ENCODE assay signal across 9 cellular contexts in genomic region chr20:49675368-49676151, GRCh38. TPM values are rescaled to one million over a fixed set of nuclear protein-coding genes. Genes with fewer than 3 reads are reported as not detected.
DNase-seq lines count a peak whose midpoint lies in the region; ATAC-seq and TF ChIP-seq lines count a peak whose summit lies in the region.
"Had no signal": no experiment of that assay in that cellular context is flagged by ENCODE, and none has a peak within 500 bp of the region (broad histone marks: within the 10 kb centered on the region; RNA-seq: fewer than 3 reads in every experiment).

No MANE protein-coding gene starts in this region.

- no peak for TF ChIP-seq CTCF in Caco-2 (IDR thresholded peaks at IDR 0.05; ENCODE audit: insufficient read depth in 1 of 2, low read depth in 1 of 2, low read length in 1 of 2, severe bottlenecking in 1 of 2, unreplicated experiment in 1 of 2)
- no peak for TF ChIP-seq CTCF in A673 (conservative IDR thresholded peaks at IDR 0.05; ENCODE audit: low read depth, low read length)

- intact Hi-C loops in Caco-2 (cut with micrococcal nuclease; ENCODE audit: unreplicated experiment), result loop anchor here (1.0 to 2.0 kb wide), 3 partner anchors 31 to 138 kb away; no protein-coding TSS in a partner anchor
- intact Hi-C loops in A673 (cut with micrococcal nuclease; ENCODE audit: unreplicated experiment), result no loop called here

- H3K36me3 Mint-ChIP-seq in Caco-2 (ENCODE audit: insufficient read depth, unreplicated experiment), result peaks cover 38% of the 10 kb centered on the region

- H3K36me3 ChIP-seq in Caco-2 (ENCODE audit: control insufficient read depth, insufficient read depth, low read length) (no peaks in the 10 kb centered on the region), A673 (ENCODE audit: insufficient read depth, low read length, poor library complexity, severe bottlenecking) (no peaks in the 10 kb centered on the region)

- H3K27me3 ChIP-seq in Caco-2 (replicated peaks; ENCODE audit: control insufficient read depth, insufficient read depth, low read length) (no peaks in the 10 kb centered on the region), A673 (replicated peaks; ENCODE audit: insufficient read depth, low read depth, low read length, poor library complexity) (no peaks in the 10 kb centered on the region)

- CTCF ChIA-PET in Caco-2 (lab: Charles Lee) (interaction anchor here (0.6 to 2.2 kb wide), 14 partner anchors 9 to 295 kb away, joined by 3 to 10 read pairs (median 4); partner anchors contain the start of genes B4GALT5 and SLC9A8), A673 (lab: Charles Lee) (no interaction called here)

- no peaks in the 10 kb centered on the region for H3K9me3 Mint-ChIP-seq in Caco-2 (ENCODE audit: unreplicated experiment)

- POLR2A ChIA-PET in Caco-2 (lab: Charles Lee), result interaction anchor here (0.5 to 1.9 kb wide), 5 partner anchors 9 to 241 kb away, joined by 3 to 11 read pairs (median 4); partner anchors contain the start of genes SLC9A8 and SPATA2
- POLR2A ChIA-PET in A673 (lab: Charles Lee; ENCODE audit: low non-redundant PET), result interaction anchor here (0.7 kb wide), 1 partner anchor 7 kb away, joined by 3 read pairs; no protein-coding TSS in a partner anchor

- DNase-seq in Caco-2 (peak; percentile 65 to 92), LoVo (ENCODE audit: low spot score) (peak; percentile 88), left lobe of liver (ENCODE audit: low spot score) (no peak), A673 (ENCODE audit: low spot score) (no peak), NCI-H2081 (lab: John Stamatoyannopoulos, UW) (no peak), NCI-H526 treated with DMSO at 0.1 percent for 48 hours (lab: John Stamatoyannopoulos, UW) (no peak), NCI-H774 (lab: John Stamatoyannopoulos, UW) (no peak)
- DNase-seq: stimulated activated CD4-positive, alpha-beta T cell treated with anti-CD3 and anti-CD28 coated beads, Interleukin-4, amount 100 ng/mL, for 24 hours had no signal

- H3K27me3 Mint-ChIP-seq in Caco-2 (ENCODE audit: insufficient read depth, unreplicated experiment), result no peaks in the 10 kb centered on the region

- H3K4me3 ChIP-seq in Caco-2 (ENCODE audit: low read depth, low read length), result peak overlapping the region; percentile 15
- H3K4me3 ChIP-seq in A673 (ENCODE audit: low read depth, low read length, poor library complexity, severe bottlenecking), result no peak overlapping the region

- H3K4me1 ChIP-seq in Caco-2, result peaks cover 89% of the 10 kb centered on the region
- H3K4me1 ChIP-seq in A673 (ENCODE audit: insufficient read depth, low read length, poor library complexity, severe bottlenecking), result peaks cover 70% of the 10 kb centered on the region

- H3K4me3 Mint-ChIP-seq in Caco-2 (ENCODE audit: unreplicated experiment), result peak overlapping the region; percentile 72

- BruUV-seq in Caco-2 (replicated peaks; lab: Mats Ljungman, UMichigan) (TSS peak; percentile 42), A673 (replicated peaks; lab: Mats Ljungman, UMichigan) (no TSS peak)

- ATAC-seq in GM21576 (IDR thresholded peaks at IDR 0.05; ENCODE audit: unreplicated experiment), result peak; percentile 37
- ATAC-seq in left lobe of liver, result peak; percentile 65

- H3K4me1 Mint-ChIP-seq in Caco-2 (ENCODE audit: low read depth, unreplicated experiment), result peaks cover 70% of the 10 kb centered on the region

- peak overlapping the region; percentile 98 for H3K27ac Mint-ChIP-seq in Caco-2 (ENCODE audit: unreplicated experiment)

- no peak overlapping the region for H3K27ac ChIP-seq in A673 (ENCODE audit: low read depth, low read length, poor library complexity, severe bottlenecking)

- H3K9me3 ChIP-seq in Caco-2 (no peaks in the 10 kb centered on the region), A673 (ENCODE audit: low read depth, low read length, poor library complexity, severe bottlenecking) (no peaks in the 10 kb centered on the region)

RNA-seq across cellular contexts. Expression of gene B4GALT5, which starts 38.1 kb away (rescaled TPM):
- total RNA-seq in Caco-2 (2022) (65.0 and 67.1 TPM in 2 replicates), left lobe of liver (10.5 TPM), A673 (2021) (60.7 and 78.0 TPM in 2 replicates)

Comparison
In these comparisons a context has a peak if more than half of its experiments do, and no peak if none do; other contexts are left out.
1. DNase-seq: peak in Caco-2 (2 of 2) and LoVo (single experiment); none in left lobe of liver (single experiment), A673 (single experiment), NCI-H2081 (0 of 2), NCI-H526 treated with DMSO at 0.1 percent for 48 hours (single experiment) and NCI-H774 (single experiment).